In the genomic region with DNA sequence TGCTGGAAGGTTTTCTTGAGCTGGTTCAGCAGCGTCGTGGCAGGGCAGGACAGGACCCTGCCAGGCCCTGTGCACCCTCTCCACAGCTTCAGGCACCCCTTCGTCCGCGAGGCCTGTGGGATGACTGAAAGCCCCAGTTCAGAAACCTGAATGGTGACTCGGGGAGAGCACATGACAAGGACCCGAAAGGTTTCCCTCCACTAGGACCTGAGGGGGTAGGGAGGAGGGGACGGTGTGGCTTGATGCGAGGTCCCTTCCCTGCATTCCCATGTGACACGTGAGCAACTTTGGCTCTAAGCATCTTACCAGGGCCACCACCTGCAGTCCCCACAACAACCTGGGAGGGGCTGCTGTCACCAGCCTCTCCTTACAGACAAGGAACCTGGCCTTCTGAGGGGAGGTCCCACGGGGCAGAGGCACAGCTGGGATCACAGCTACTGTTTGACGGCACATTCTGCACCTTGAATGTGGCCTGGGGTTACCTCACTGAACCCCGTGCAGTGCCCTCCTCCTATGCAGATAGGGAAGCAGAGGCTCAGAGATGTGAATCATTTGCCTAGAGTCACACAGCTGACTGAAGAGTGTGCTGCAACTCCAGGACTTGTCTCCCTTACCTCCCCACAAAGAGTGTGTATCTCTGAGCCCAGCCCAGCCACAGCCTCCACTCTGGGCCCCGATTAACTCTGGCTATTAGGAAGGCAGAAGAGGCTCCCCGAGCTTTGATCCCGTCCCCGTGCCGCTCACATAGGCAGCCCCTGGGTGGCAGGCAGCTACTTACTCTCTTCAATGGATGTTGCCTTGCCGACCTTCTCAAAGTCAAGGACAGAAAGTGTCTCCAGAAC, we compare ENCODE assay signal across 12 cellular contexts.
A peak's percentile ranks its signal among the peaks of the same experiment; 100 is the strongest.
DNase-seq lines count a peak whose midpoint lies in the region; ATAC-seq, FAIRE-seq and TF ChIP-seq lines count a peak whose summit lies in the region.
"Had no signal": no experiment of that assay in that cellular context is flagged by ENCODE, and none has a peak within 500 bp of the region (broad histone marks: within the 10 kb centered on the region; RNA-seq: fewer than 3 reads in every experiment).

No MANE protein-coding gene starts in this region.

- H3K27ac Mint-ChIP-seq in CD14-positive monocyte: no peak overlapping the region

- H3K27me3 Mint-ChIP-seq in CD14-positive monocyte (ENCODE audit: low read depth in 3 of 3): peaks cover 3 to 11% (median 6%) of the 10 kb centered on the region in 3 donors

- H3K79me2 ChIP-seq in DND-41 (ENCODE audit: insufficient read depth, low read length) (no peaks in the 10 kb centered on the region), OCI-LY3 (ENCODE audit: low read length) (no peaks in the 10 kb centered on the region)
- H3K79me2 ChIP-seq: hepatocyte had no signal

- ATAC-seq in A549 (peak; percentile 14 to 19; a peak in 4 of 6 replicates), DND-41 (ENCODE audit: insufficient read depth, low read depth) (peak; percentile 40; the same call in 2 of the 3 replicates), foreskin keratinocyte (peak; percentile 30), GM21786 (IDR thresholded peaks at IDR 0.05; ENCODE audit: unreplicated experiment) (no peak)

- peaks cover 0 to 2% (median 0%) of the 10 kb centered on the region in 7 donors for H3K9me3 Mint-ChIP-seq in CD14-positive monocyte

- H3K4me3 ChIP-seq in A549 (no peak overlapping the region), DND-41 (ENCODE audit: low read depth in 1 of 2, low read length in 2 of 2) (no peak overlapping the region), OCI-LY3 (ENCODE audit: low read length) (peak overlapping the region; percentile 22)
- H3K4me3 ChIP-seq: hepatocyte had no signal

- H3K4me3 Mint-ChIP-seq in CD14-positive monocyte: no peak overlapping the region

- H3K4me1 ChIP-seq in A549 (no peaks in the 10 kb centered on the region), DND-41 (ENCODE audit: insufficient read depth, low read length) (no peaks in the 10 kb centered on the region), OCI-LY3 (ENCODE audit: low read length) (peaks cover 24% of the 10 kb centered on the region), foreskin keratinocyte (no peaks in the 10 kb centered on the region)

- H3K27ac ChIP-seq in A549 (no peak overlapping the region), DND-41 (ENCODE audit: low read length) (no peak overlapping the region), OCI-LY3 (ENCODE audit: low read length) (no peak overlapping the region), foreskin keratinocyte (no peak overlapping the region)
- H3K27ac ChIP-seq: hepatocyte had no signal

- no peak overlapping the region for H3K9ac ChIP-seq in DND-41 (ENCODE audit: low read depth, low read length)
- no peak overlapping the region for H3K9ac ChIP-seq in OCI-LY3 (ENCODE audit: low read length)

- H3K36me3 Mint-ChIP-seq in CD14-positive monocyte: peaks cover 4 to 7% of the 10 kb centered on the region in 2 donors

- TF ChIP-seq CTCF in A549 (IDR thresholded peaks at IDR 0.05) (no peak), DND-41 (IDR thresholded peaks at IDR 0.05; ENCODE audit: borderline replicate concordance, extremely low read depth, low read length, poor library complexity, severe bottlenecking) (no peak), OCI-LY3 (IDR thresholded peaks at IDR 0.05; ENCODE audit: low read depth, low read length) (no peak), foreskin keratinocyte (conservative IDR thresholded peaks at IDR 0.05) (no peak), CD14-positive monocyte (IDR thresholded peaks at IDR 0.05) (no peak)

- peaks cover 5% of the 10 kb centered on the region for H3K4me1 Mint-ChIP-seq in CD14-positive monocyte

- CTCF ChIA-PET in A549 (lab: Yijun Ruan, JAX): interaction anchor here (0.9 to 4.0 kb wide), 10 partner anchors 15 to 409 kb away, joined by 3 to 32 read pairs (median 4); no protein-coding TSS in a partner anchor

- TF ChIP-seq EP300 in A549 (IDR thresholded peaks at IDR 0.05): no peak

- TF ChIP-seq POLR2A in A549 (IDR thresholded peaks at IDR 0.05; ENCODE audit: low read length): no peak

- no peak for TF ChIP-seq RAD21 in A549 (conservative IDR thresholded peaks at IDR 0.05 in 1 of 2, IDR thresholded peaks at IDR 0.05 in 1 of 2)

- H3K27me3 ChIP-seq in DND-41 (ENCODE audit: insufficient read depth, low read length, poor library complexity): peaks cover 3% of the 10 kb centered on the region
- H3K27me3 ChIP-seq in OCI-LY3 (ENCODE audit: low read depth, low read length): peaks cover 14% of the 10 kb centered on the region
- H3K27me3 ChIP-seq in foreskin keratinocyte: no peaks in the 10 kb centered on the region
- H3K27me3 ChIP-seq: hepatocyte had no signal

- H3K36me3 ChIP-seq in DND-41 (ENCODE audit: insufficient read depth, low read length) (no peaks in the 10 kb centered on the region), OCI-LY3 (replicated peaks; ENCODE audit: low read depth, low read length) (peaks cover 21% of the 10 kb centered on the region)

- intact Hi-C loops in CD14-positive monocyte (cut with micrococcal nuclease): no loop called here

- WGBS in A549 (ENCODE audit: missing lambda C conversion rate): 76% methylated on average over 19 of the region's 19 CpGs

- no peak for FAIRE-seq in A549 (lab: Jason Lieb, UNC)
- FAIRE-seq: astrocyte, endometrium had no signal

- H3K9me3 ChIP-seq in A549: no peaks in the 10 kb centered on the region
- H3K9me3 ChIP-seq in DND-41 (ENCODE audit: insufficient read depth, low read length, severe bottlenecking): no peaks in the 10 kb centered on the region
- no peaks in the 10 kb centered on the region for H3K9me3 ChIP-seq in OCI-LY3 (ENCODE audit: insufficient read depth, low read length)

- H4K20me1 ChIP-seq in DND-41 (ENCODE audit: insufficient read depth, low read length) (peaks cover 12% of the 10 kb centered on the region; the same call in 1 of the 2 replicates), OCI-LY3 (ENCODE audit: insufficient read depth, low read length) (no peaks in the 10 kb centered on the region; the same call in 1 of the 2 replicates)

- POLR2A ChIA-PET in A549 (lab: Yijun Ruan, JAX): no interaction called here

- H3K4me2 ChIP-seq in A549: no peak overlapping the region
- H3K4me2 ChIP-seq in DND-41 (ENCODE audit: insufficient read depth, low read length): no peak overlapping the region
- H3K4me2 ChIP-seq in OCI-LY3 (ENCODE audit: low read length): peak overlapping the region; percentile 64
- H3K4me2 ChIP-seq: hepatocyte had no signal

- H2AFZ ChIP-seq in DND-41 (ENCODE audit: low read depth, low read length) (no peak overlapping the region), OCI-LY3 (ENCODE audit: low read depth, low read length) (no peak overlapping the region)
- H2AFZ ChIP-seq: hepatocyte had no signal

- DNase-seq in A549 (ENCODE audit: low read depth in 1 of 2, low spot score in 1 of 2): no peak
- DNase-seq in DND-41: no peak
- no peak for DNase-seq in foreskin keratinocyte
- no peak for DNase-seq in CD14-positive monocyte (ENCODE audit: low spot score)
- DNase-seq in mucosa of gallbladder (ENCODE audit: low spot score): no peak
- DNase-seq in NCI-H526 treated with DMSO at 0.1 percent for 48 hours (lab: John Stamatoyannopoulos, UW): no peak
- DNase-seq: NK-92 treated with Interleukin-12 subunit alpha and Interleukin-12 subunit beta, amount 100 ng/mL, for 24 hours had no signal

TF ChIP-seq in A549, 52 proteins besides CTCF, POLR2A, EP300 and RAD21 (continues in another document):
- TF ChIP-seq JUNB (IDR thresholded peaks at IDR 0.05) (no peak), HMGXB4 (CRISPR knock-in tag; IDR thresholded peaks at IDR 0.05; ENCODE audit: borderline replicate concordance) (no peak), ZSCAN20 (CRISPR knock-in tag; IDR thresholded peaks at IDR 0.05) (no peak), FOSB (CRISPR knock-in tag; IDR thresholded peaks at IDR 0.05) (no peak), FOXS1 (CRISPR knock-in tag; IDR thresholded peaks at IDR 0.05) (no peak)
- TF ChIP-seq, protein P1, sequence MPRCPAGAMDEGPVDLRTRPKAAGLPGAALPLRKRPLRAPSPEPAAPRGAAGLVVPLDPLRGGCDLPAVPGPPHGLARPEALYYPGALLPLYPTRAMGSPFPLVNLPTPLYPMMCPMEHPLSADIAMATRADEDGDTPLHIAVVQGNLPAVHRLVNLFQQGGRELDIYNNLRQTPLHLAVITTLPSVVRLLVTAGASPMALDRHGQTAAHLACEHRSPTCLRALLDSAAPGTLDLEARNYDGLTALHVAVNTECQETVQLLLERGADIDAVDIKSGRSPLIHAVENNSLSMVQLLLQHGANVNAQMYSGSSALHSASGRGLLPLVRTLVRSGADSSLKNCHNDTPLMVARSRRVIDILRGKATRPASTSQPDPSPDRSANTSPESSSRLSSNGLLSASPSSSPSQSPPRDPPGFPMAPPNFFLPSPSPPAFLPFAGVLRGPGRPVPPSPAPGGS (IDR thresholded peaks at IDR 0.05): no peak
- TF ChIP-seq, protein P2, sequence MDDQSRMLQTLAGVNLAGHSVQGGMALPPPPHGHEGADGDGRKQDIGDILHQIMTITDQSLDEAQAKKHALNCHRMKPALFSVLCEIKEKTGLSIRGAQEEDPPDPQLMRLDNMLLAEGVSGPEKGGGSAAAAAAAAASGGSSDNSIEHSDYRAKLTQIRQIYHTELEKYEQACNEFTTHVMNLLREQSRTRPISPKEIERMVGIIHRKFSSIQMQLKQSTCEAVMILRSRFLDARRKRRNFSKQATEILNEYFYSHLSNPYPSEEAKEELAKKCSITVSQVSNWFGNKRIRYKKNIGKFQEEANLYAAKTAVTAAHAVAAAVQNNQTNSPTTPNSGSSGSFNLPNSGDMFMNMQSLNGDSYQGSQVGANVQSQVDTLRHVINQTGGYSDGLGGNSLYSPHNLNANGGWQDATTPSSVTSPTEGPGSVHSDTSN (IDR thresholded peaks at IDR 0.05): no peak
- TF ChIP-seq, protein P3, sequence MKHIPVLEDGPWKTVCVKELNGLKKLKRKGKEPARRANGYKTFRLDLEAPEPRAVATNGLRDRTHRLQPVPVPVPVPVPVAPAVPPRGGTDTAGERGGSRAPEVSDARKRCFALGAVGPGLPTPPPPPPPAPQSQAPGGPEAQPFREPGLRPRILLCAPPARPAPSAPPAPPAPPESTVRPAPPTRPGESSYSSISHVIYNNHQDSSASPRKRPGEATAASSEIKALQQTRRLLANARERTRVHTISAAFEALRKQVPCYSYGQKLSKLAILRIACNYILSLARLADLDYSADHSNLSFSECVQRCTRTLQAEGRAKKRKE (CRISPR knock-in tag; IDR thresholded peaks at IDR 0.05; ENCODE audit: low read depth): no peak
